In the genomic region with DNA sequence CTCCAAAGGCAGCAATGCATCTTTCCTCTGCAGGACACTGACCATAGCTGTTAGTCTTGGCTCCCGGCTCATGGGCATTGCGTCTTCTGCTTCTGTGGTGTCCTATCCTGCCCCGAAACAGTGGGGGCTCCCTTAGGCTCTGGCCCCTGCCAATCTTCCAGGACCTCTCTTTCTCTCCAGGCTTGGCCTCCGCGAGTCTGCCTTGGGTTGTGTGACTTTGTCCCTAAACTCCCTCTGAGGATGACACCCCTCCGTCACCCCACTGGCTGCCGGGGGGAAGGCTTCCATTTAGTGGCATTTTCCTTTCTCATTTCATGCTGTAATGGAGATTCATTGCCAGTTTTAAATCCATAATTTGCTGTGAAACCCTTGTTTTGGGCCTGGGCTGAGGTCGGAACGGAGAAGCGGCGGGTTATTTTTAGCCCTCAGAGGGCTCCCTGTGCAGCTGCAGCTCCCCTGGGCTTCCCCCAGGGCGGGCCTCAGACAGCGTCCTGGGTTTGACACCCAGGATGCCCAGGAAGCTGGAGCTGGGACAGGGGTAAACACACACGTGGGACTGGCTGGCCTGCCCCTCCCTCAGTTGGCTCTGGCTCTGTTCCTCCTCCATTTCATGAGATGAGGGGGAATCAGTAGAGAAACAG, we compare ENCODE assay signal across 22 cellular contexts.
"Had no signal": no experiment of that assay in that cellular context is flagged by ENCODE, and none has a peak within 500 bp of the region (broad histone marks: within the 10 kb centered on the region; RNA-seq: fewer than 3 reads in every experiment).

No MANE protein-coding gene starts in this region.

- H2AFZ ChIP-seq: parathyroid adenoma had no signal

- H3K79me2 ChIP-seq: parathyroid adenoma had no signal

- H3K27me3 ChIP-seq: colonic mucosa, foreskin keratinocyte had no signal

- H3K27ac ChIP-seq: colonic mucosa, foreskin keratinocyte, left lung, lower lobe of right lung, parathyroid adenoma, psoas muscle, skin epidermis, stomach, thoracic aorta, transverse colon had no signal

- H3K36me3 ChIP-seq: colonic mucosa, left lung, lower lobe of right lung, stomach, thoracic aorta, transverse colon had no signal

- ATAC-seq: foreskin keratinocyte, left lung, lower lobe of right lung, psoas muscle, sciatic nerve had no signal

- H3K4me1 Mint-ChIP-seq: immature natural killer cell, memory B cell had no signal

- H3K4me3 Mint-ChIP-seq: immature natural killer cell, memory B cell had no signal

- H3K36me3 Mint-ChIP-seq: immature natural killer cell, memory B cell, naive B cell had no signal

- H3K9ac ChIP-seq: parathyroid adenoma had no signal

- H3K9me3 ChIP-seq: colonic mucosa, lower lobe of right lung, psoas muscle, thoracic aorta, transverse colon had no signal

- H3K4me3 ChIP-seq: colonic mucosa, left lung, lower lobe of right lung, psoas muscle, skin epidermis, stomach, thoracic aorta, transverse colon had no signal

- H3K4me1 ChIP-seq: colonic mucosa, foreskin keratinocyte, left lung, lower lobe of right lung, parathyroid adenoma, psoas muscle, stomach, transverse colon had no signal

- DNase-seq: cerebellar nuclear complex; colonic mucosa; dermis blood vessel endothelial cell; erythroblast; foreskin keratinocyte; immature natural killer cell; left lung; lower lobe of right lung; naive B cell; occipital lobe; retina; stimulated activated CD4-positive, alpha-beta T cell treated with anti-CD3 and anti-CD28 coated beads, Interleukin-12 subunit alpha, Interleukin-12 subunit beta, amount 100 ng/mL, for 4 hours; stimulated activated naive CD4-positive, alpha-beta T cell; stomach; substantia nigra; transverse colon had no signal

- H3K27ac Mint-ChIP-seq: immature natural killer cell, memory B cell, naive B cell had no signal
